Comparison of ENCODE assay signal across 8 cellular contexts in the genomic region with DNA sequence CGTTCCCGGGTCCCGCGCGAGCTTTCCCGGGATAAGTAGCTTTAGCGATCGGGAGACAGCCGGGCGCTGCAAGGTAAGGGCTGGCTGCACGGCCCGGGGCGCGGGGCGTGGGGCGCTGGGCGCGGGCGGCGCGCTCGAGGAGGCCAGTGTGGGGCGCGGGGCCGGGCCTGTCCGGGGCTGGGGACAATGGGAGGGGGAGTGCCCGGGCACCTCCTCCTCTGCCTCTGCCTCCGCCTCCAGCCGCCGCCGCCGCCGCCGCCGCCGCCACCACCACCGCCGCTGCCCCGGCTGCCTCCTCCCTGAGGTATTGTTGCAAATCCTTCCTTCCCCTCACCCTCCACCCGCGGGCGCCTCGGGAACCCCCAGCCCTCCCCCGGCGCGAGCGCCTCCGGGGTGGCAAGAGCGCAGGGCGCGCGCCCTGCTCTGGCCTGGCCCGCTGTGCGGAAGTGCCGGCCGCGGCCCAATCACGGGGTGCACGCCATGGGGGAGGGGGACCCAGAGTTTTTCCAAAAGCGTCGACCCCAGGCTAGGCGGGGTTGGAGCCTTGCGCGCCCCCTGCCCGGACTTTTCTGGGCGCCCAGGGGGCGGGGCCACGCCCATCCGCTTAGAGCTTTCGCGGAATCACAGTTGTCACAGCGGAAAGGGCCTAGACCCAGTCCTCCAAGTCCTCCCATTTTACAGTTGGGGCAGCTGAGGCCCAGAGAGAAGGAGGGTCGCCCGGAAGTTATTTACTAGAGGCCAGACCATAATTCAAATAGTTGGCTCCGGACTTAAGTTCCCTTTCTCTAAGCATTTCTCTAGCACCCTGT. TPM values are rescaled to one million over a fixed set of nuclear protein-coding genes. Genes with fewer than 3 reads are reported as not detected.
DNase-seq lines count a peak whose midpoint lies in the region; ATAC-seq and TF ChIP-seq lines count a peak whose summit lies in the region.

A gene with protein sequence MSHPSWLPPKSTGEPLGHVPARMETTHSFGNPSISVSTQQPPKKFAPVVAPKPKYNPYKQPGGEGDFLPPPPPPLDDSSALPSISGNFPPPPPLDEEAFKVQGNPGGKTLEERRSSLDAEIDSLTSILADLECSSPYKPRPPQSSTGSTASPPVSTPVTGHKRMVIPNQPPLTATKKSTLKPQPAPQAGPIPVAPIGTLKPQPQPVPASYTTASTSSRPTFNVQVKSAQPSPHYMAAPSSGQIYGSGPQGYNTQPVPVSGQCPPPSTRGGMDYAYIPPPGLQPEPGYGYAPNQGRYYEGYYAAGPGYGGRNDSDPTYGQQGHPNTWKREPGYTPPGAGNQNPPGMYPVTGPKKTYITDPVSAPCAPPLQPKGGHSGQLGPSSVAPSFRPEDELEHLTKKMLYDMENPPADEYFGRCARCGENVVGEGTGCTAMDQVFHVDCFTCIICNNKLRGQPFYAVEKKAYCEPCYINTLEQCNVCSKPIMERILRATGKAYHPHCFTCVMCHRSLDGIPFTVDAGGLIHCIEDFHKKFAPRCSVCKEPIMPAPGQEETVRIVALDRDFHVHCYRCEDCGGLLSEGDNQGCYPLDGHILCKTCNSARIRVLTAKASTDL (plus strand): TSS at position 209 of the 809 bp plus-strand sequence. CDS start 251,964 bp downstream, outside the sequence.

- peaks cover 7% of the 10 kb centered on the region for H3K36me3 Mint-ChIP-seq in stimulated activated naive CD8-positive, alpha-beta T cell treated with anti-CD3 and anti-CD28 coated beads, Interleukin-15, Interleukin-2, amounts not matched to agents 100 ng/mL and 50 ng/mL, for 24 hours (ENCODE audit: low read depth)

- H3K4me2 ChIP-seq in neural cell (ENCODE audit: low read length): peak within 1 kb of the TSS; percentile 84

- H3K4me1 Mint-ChIP-seq in stimulated activated naive CD8-positive, alpha-beta T cell treated with anti-CD3 and anti-CD28 coated beads, Interleukin-15, Interleukin-2, amounts not matched to agents 100 ng/mL and 50 ng/mL, for 24 hours (ENCODE audit: low read depth): peaks cover 64% of the 10 kb centered on the region

- H3K9me3 ChIP-seq in neural cell (ENCODE audit: low read length): no peaks in the 10 kb centered on the region

- ATAC-seq in GM19025 (IDR thresholded peaks at IDR 0.05; ENCODE audit: low read depth, unreplicated experiment) (peak; percentile 77), HG03342 (IDR thresholded peaks at IDR 0.05; ENCODE audit: unreplicated experiment) (peak; percentile 74)

- H3K36me3 ChIP-seq in neural cell (ENCODE audit: insufficient read depth, low read length): no peaks in the 10 kb centered on the region

- H3K4me3 Mint-ChIP-seq in stimulated activated naive CD8-positive, alpha-beta T cell treated with anti-CD3 and anti-CD28 coated beads, Interleukin-15, Interleukin-2, amounts not matched to agents 100 ng/mL and 50 ng/mL, for 24 hours: peak within 1 kb of the TSS; percentile 85

- peaks cover 6% of the 10 kb centered on the region for H3K79me2 ChIP-seq in neural cell (replicated peaks; ENCODE audit: insufficient read depth, low read length)

- peaks cover 3% of the 10 kb centered on the region for H3K27me3 Mint-ChIP-seq in stimulated activated naive CD8-positive, alpha-beta T cell treated with anti-CD3 and anti-CD28 coated beads, Interleukin-15, Interleukin-2, amounts not matched to agents 100 ng/mL and 50 ng/mL, for 24 hours

- peak; percentile 72 for DNase-seq in Ammon's horn (ENCODE audit: low spot score)
- peak; percentile 76 for DNase-seq in RKO (ENCODE audit: low spot score)
- DNase-seq in activated T-helper 9 cell treated with anti-CD3 and anti-CD28 coated beads, Interleukin-2, amount 50 U/mL, for 16 hours (ENCODE audit: low read depth): peak; percentile 74
- DNase-seq in fibroblast of the aortic adventitia (ENCODE audit: low read depth): peak; percentile 67

- H3K9me3 Mint-ChIP-seq in stimulated activated naive CD8-positive, alpha-beta T cell treated with anti-CD3 and anti-CD28 coated beads, Interleukin-15, Interleukin-2, amounts not matched to agents 100 ng/mL and 50 ng/mL, for 24 hours: no peaks in the 10 kb centered on the region

- no peaks in the 10 kb centered on the region for H3K9me2 ChIP-seq in neural cell (ENCODE audit: insufficient read depth, low read length)

- TF ChIP-seq CTCF in fibroblast of the aortic adventitia (IDR thresholded peaks at IDR 0.05; ENCODE audit: insufficient read depth, low read length): no peak
- no peak for TF ChIP-seq CTCF in neural cell (IDR thresholded peaks at IDR 0.05; ENCODE audit: poor library complexity, severe bottlenecking)

- H3F3A ChIP-seq in neural cell (ENCODE audit: insufficient read depth, low read length, poor library complexity, severe bottlenecking): no peaks in the 10 kb centered on the region

- H4K20me1 ChIP-seq in neural cell (ENCODE audit: insufficient read depth): no peaks in the 10 kb centered on the region

- H3K9ac ChIP-seq in neural cell (ENCODE audit: low read length): peak within 1 kb of the TSS; percentile 90

- H2AFZ ChIP-seq in neural cell (ENCODE audit: low read depth, low read length): peak within 1 kb of the TSS; percentile 76

- H3K4me3 ChIP-seq in fibroblast of the aortic adventitia (ENCODE audit: low read depth, low read length) (peak within 1 kb of the TSS; percentile 89), neural cell (ENCODE audit: low read length) (peak within 1 kb of the TSS; percentile 88)

- TF ChIP-seq EP300 in neural cell (conservative IDR thresholded peaks at IDR 0.05; ENCODE audit: poor library complexity, severe bottlenecking): no peak

- H3K27ac ChIP-seq in neural cell (ENCODE audit: low read length): peak within 1 kb of the TSS; percentile 78

- H3K27me3 ChIP-seq in neural cell (ENCODE audit: insufficient read depth, low read depth, low read length): no peaks in the 10 kb centered on the region

- H3K27ac Mint-ChIP-seq in stimulated activated naive CD8-positive, alpha-beta T cell treated with anti-CD3 and anti-CD28 coated beads, Interleukin-15, Interleukin-2, amounts not matched to agents 100 ng/mL and 50 ng/mL, for 24 hours: peak within 1 kb of the TSS; percentile 91

- peak; percentile 50 for TF ChIP-seq RAD21 in neural cell (conservative IDR thresholded peaks at IDR 0.05)

TF ChIP-seq in neural cell, 6 proteins besides CTCF, POLR2A, EP300 and RAD21:
- peak; percentile 48 for TF ChIP-seq SMC3 (conservative IDR thresholded peaks at IDR 0.05; ENCODE audit: poor library complexity)
- TF ChIP-seq, protein P1, sequence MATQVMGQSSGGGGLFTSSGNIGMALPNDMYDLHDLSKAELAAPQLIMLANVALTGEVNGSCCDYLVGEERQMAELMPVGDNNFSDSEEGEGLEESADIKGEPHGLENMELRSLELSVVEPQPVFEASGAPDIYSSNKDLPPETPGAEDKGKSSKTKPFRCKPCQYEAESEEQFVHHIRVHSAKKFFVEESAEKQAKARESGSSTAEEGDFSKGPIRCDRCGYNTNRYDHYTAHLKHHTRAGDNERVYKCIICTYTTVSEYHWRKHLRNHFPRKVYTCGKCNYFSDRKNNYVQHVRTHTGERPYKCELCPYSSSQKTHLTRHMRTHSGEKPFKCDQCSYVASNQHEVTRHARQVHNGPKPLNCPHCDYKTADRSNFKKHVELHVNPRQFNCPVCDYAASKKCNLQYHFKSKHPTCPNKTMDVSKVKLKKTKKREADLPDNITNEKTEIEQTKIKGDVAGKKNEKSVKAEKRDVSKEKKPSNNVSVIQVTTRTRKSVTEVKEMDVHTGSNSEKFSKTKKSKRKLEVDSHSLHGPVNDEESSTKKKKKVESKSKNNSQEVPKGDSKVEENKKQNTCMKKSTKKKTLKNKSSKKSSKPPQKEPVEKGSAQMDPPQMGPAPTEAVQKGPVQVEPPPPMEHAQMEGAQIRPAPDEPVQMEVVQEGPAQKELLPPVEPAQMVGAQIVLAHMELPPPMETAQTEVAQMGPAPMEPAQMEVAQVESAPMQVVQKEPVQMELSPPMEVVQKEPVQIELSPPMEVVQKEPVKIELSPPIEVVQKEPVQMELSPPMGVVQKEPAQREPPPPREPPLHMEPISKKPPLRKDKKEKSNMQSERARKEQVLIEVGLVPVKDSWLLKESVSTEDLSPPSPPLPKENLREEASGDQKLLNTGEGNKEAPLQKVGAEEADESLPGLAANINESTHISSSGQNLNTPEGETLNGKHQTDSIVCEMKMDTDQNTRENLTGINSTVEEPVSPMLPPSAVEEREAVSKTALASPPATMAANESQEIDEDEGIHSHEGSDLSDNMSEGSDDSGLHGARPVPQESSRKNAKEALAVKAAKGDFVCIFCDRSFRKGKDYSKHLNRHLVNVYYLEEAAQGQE (IDR thresholded peaks at IDR 0.05; ENCODE audit: borderline replicate concordance): no peak

RNA-seq across cellular contexts. Expression of the gene that starts here (rescaled TPM):
- 33.2 and 92.1 TPM in 2 replicates for total RNA-seq in fibroblast of the aortic adventitia (ENCODE audit: low replicate concordance)
- 3.0 and 3.2 TPM in 2 replicates for polyA plus RNA-seq in neural cell
- 24.1 and 50.6 TPM in 2 replicates for polyA minus RNA-seq in neural cell

Comparison
In these comparisons a context has a peak if more than half of its experiments do, and no peak if none do; other contexts are left out.
1. Peak in every context shown above with its lines: DNase-seq, ATAC-seq, H3K4me3 ChIP-seq and H3K27ac ChIP-seq.